8 cellular contexts compared by ENCODE assay signal in the genomic region with DNA sequence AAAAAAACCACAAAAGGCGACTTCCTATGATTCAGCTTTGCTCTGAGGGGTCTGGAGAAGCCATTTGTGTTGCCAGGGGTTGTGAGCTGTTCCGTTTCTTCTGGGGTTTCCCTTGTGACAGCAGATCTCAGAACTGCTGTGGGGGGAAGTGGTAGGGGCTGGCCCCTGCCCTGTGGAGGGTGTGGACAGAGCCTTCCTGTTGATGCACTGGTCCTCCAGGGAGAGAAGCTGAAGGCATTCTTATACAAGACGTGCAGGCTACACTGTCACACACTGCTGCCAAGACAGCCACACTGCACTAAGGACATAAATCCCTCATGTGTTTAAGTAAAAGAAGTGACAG. TPM values are rescaled to one million over a fixed set of nuclear protein-coding genes. Genes with fewer than 3 reads are reported as not detected.
DNase-seq lines count a peak whose midpoint lies in the region; ATAC-seq lines count a peak whose summit lies in the region.

No MANE protein-coding gene starts in this region.

- H3K27ac Mint-ChIP-seq in effector memory CD8-positive, alpha-beta T cell: peak overlapping the region; percentile 90 to 97

- H3K4me3 Mint-ChIP-seq in effector memory CD8-positive, alpha-beta T cell: peak overlapping the region; percentile 47 to 62

- no peaks in the 10 kb centered on the region for H3K36me3 Mint-ChIP-seq in effector memory CD8-positive, alpha-beta T cell (ENCODE audit: insufficient read depth)

- H3K9me3 Mint-ChIP-seq in effector memory CD8-positive, alpha-beta T cell: no peaks in the 10 kb centered on the region

- peaks cover 21 to 24% of the 10 kb centered on the region in 2 donors for H3K4me1 Mint-ChIP-seq in effector memory CD8-positive, alpha-beta T cell (ENCODE audit: low read depth in 2 of 2)

- ATAC-seq in GM18870 (IDR thresholded peaks at IDR 0.05; ENCODE audit: unreplicated experiment) (peak; percentile 94), HG02870 (IDR thresholded peaks at IDR 0.05; ENCODE audit: unreplicated experiment) (peak; percentile 96), esophagus mucosa (no peak)
- ATAC-seq in effector memory CD8-positive, alpha-beta T cell (replicated peaks): peak; percentile 97

- no peaks in the 10 kb centered on the region for H3K27me3 Mint-ChIP-seq in effector memory CD8-positive, alpha-beta T cell

- DNase-seq in RPMI7951 (ENCODE audit: low read depth): peak; percentile 15
- DNase-seq in effector memory CD8-positive, alpha-beta T cell: peak; percentile 31 to 44 (median 35)
- DNase-seq in stimulated activated CD8-positive, alpha-beta memory T cell treated with anti-CD3 and anti-CD28 coated beads, Interleukin-7, amount 100 ng/mL, for 48 hours (ENCODE audit: extremely low read depth in 1 of 2, low read depth in 1 of 2): peak; percentile 60 to 75
- no peak for DNase-seq in NCI-H446 treated with DMSO at 0.1 percent for 48 hours (lab: John Stamatoyannopoulos, UW)
- no peak for DNase-seq in middle frontal gyrus (ENCODE audit: extremely low spot score, low spot score)

RNA-seq across cellular contexts. Expression of a gene that starts 17.3 kb away (rescaled TPM):
- total RNA-seq in RPMI7951 (2014; rRNA removed; shearing (Covaris generic)): 6.8 and 9.5 TPM in 2 replicates
- total RNA-seq in esophagus mucosa: 4.9 TPM

RNA-seq across cellular contexts. Expression of a gene that starts 44.0 kb away (rescaled TPM):
- total RNA-seq in RPMI7951 (2014; rRNA removed; shearing (Covaris generic)): under 0.01 and 0.10 TPM in 2 replicates
- total RNA-seq in esophagus mucosa: 0.20 TPM

Comparison
In these comparisons a context has a peak if more than half of its experiments do, and no peak if none do; other contexts are left out.
1. DNase-seq: peak in RPMI7951 (single experiment), effector memory CD8-positive, alpha-beta T cell (3 of 3) and stimulated activated CD8-positive, alpha-beta memory T cell treated with anti-CD3 and anti-CD28 coated beads, Interleukin-7, amount 100 ng/mL, for 48 hours (2 of 2); none in NCI-H446 treated with DMSO at 0.1 percent for 48 hours (single experiment) and middle frontal gyrus (single experiment).